Comparison of ENCODE assay signal across 18 cellular contexts in the genomic region with DNA sequence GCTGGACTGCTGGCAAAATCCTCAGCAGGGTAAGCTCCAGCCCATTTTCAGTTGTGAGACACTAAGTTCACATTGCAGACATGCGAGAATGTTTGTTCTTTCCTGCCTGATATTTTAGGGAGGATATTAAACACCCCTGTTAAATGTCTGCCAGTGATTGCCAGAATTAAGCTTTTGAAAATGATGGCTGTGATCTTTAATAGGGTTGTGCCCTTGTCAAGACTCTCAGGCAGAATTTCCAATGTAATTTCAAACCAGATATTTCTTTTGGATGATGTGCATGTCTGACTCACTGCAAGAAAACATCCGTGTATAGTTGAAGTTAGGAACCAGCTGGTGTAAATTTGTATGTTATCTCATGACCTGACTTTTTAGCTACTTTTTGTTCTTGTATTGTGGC.
DNase-seq lines count a peak whose midpoint lies in the region; TF ChIP-seq lines count a peak whose summit lies in the region.
"Had no signal": no experiment of that assay in that cellular context is flagged by ENCODE, and none has a peak within 500 bp of the region (broad histone marks: within the 10 kb centered on the region; RNA-seq: fewer than 3 reads in every experiment).

No MANE protein-coding gene starts in this region.

- intact Hi-C loops in MCF 10A (cut with micrococcal nuclease) (no loop called here), breast epithelium (cut with DNase I; ENCODE audit: low total_unique reads) (no loop called here), thyroid gland (cut with DNase I) (no loop called here)

- H3K4me3 Mint-ChIP-seq in MCF 10A (ENCODE audit: unreplicated experiment) (no peak overlapping the region), type B pancreatic cell (no peak overlapping the region)
- H3K4me3 Mint-ChIP-seq: CD4-positive, alpha-beta T cell had no signal

- no peaks in the 10 kb centered on the region for H3K9me3 Mint-ChIP-seq in MCF 10A (ENCODE audit: unreplicated experiment)
- H3K9me3 Mint-ChIP-seq in type B pancreatic cell, result no peaks in the 10 kb centered on the region
- H3K9me3 Mint-ChIP-seq: CD4-positive, alpha-beta T cell had no signal

- H3K4me1 Mint-ChIP-seq in MCF 10A (ENCODE audit: insufficient read depth, unreplicated experiment) (peaks cover 30% of the 10 kb centered on the region), type B pancreatic cell (ENCODE audit: unreplicated experiment) (no peaks in the 10 kb centered on the region)

- POLR2A ChIA-PET in MCF 10A (lab: Yijun Ruan, JAX), result no interaction called here

- H3K4me1 ChIP-seq in breast epithelium (no peaks in the 10 kb centered on the region), thyroid gland (no peaks in the 10 kb centered on the region)
- H3K4me1 ChIP-seq: BE2C had no signal

- H3K27ac Mint-ChIP-seq in MCF 10A (ENCODE audit: low read depth, unreplicated experiment) (no peak overlapping the region), type B pancreatic cell (no peak overlapping the region)
- H3K27ac Mint-ChIP-seq: CD4-positive, alpha-beta T cell had no signal

- 71 to 81% methylated on average over 2 of the region's 2 CpGs for WGBS in thyroid gland, 2 donors

- no peak for TF ChIP-seq POLR2A in breast epithelium (IDR thresholded peaks at IDR 0.05)
- no peak for TF ChIP-seq POLR2A in thyroid gland (IDR thresholded peaks at IDR 0.05)

- H3K27ac ChIP-seq in breast epithelium (no peak overlapping the region), thyroid gland (no peak overlapping the region)
- H3K27ac ChIP-seq: 22Rv1, RWPE1 had no signal

- H3K36me3 Mint-ChIP-seq in MCF 10A (ENCODE audit: insufficient read depth, unreplicated experiment) (no peaks in the 10 kb centered on the region), type B pancreatic cell (no peaks in the 10 kb centered on the region)

- H3K9me3 ChIP-seq in breast epithelium (no peaks in the 10 kb centered on the region), thyroid gland (no peaks in the 10 kb centered on the region)
- H3K9me3 ChIP-seq: BE2C had no signal

- no peaks in the 10 kb centered on the region for H3K27me3 ChIP-seq in breast epithelium
- H3K27me3 ChIP-seq in thyroid gland, result no peaks in the 10 kb centered on the region
- H3K27me3 ChIP-seq: BE2C had no signal

- DNase-seq in MCF 10A (ENCODE audit: unreplicated experiment) (peak; percentile 10), breast epithelium (ENCODE audit: low spot score in 2 of 2) (no peak), choroid plexus epithelial cell (ENCODE audit: low read depth) (peak; percentile 42), myocyte (ENCODE audit: low read depth) (peak; percentile 10), type B pancreatic cell (ENCODE audit: extremely low spot score, unreplicated experiment) (no peak), thyroid gland (no peak)
- DNase-seq in activated effector memory CD4-positive, alpha-beta T cell treated with anti-CD3 and anti-CD28 coated beads, Interleukin-2, amount 50 U/mL, for 16 hours, result no peak
- no peak for DNase-seq in stimulated activated naive CD4-positive, alpha-beta T cell treated with Interleukin-2 at 50 U/mL for 16 hours (lab: John Stamatoyannopoulos, UW)
- DNase-seq: BE2C; CD4-positive, alpha-beta T cell; DMS79; H7; NCI-H1105; NCI-H1694 treated with DMSO at 0.1 percent for 48 hours; NCI-H446 treated with DMSO at 0.1 percent for 48 hours; NCI-H748 treated with DMSO at 0.1 percent for 48 hours had no signal

- TF ChIP-seq CTCF in MCF 10A (IDR thresholded peaks at IDR 0.05; ENCODE audit: unreplicated experiment), result no peak
- no peak for TF ChIP-seq CTCF in breast epithelium (IDR thresholded peaks at IDR 0.05)
- TF ChIP-seq CTCF in choroid plexus epithelial cell (conservative IDR thresholded peaks at IDR 0.05; ENCODE audit: low read depth, low read length), result no peak
- TF ChIP-seq CTCF in type B pancreatic cell (conservative IDR thresholded peaks at IDR 0.05), result no peak
- TF ChIP-seq CTCF in thyroid gland (IDR thresholded peaks at IDR 0.05), result no peak

- H3K27me3 Mint-ChIP-seq in MCF 10A (ENCODE audit: insufficient read depth, unreplicated experiment) (no peaks in the 10 kb centered on the region), type B pancreatic cell (no peaks in the 10 kb centered on the region)
- H3K27me3 Mint-ChIP-seq: CD4-positive, alpha-beta T cell had no signal

- H3K4me3 ChIP-seq in breast epithelium, result no peak overlapping the region
- H3K4me3 ChIP-seq in choroid plexus epithelial cell (ENCODE audit: low read depth, low read length), result no peak overlapping the region
- H3K4me3 ChIP-seq in thyroid gland (replicated peaks in 1 of 3), result no peak overlapping the region

- no TSS peak for BruUV-seq in MCF 10A (replicated peaks; lab: Mats Ljungman, UMichigan)

- CTCF ChIA-PET in MCF 10A (lab: Yijun Ruan, JAX), result interaction anchor here (0.6 kb wide), 1 partner anchor 826 kb away, joined by 3 read pairs; no protein-coding TSS in a partner anchor

- no peaks in the 10 kb centered on the region for H3K36me3 ChIP-seq in breast epithelium
- H3K36me3 ChIP-seq in thyroid gland, result no peaks in the 10 kb centered on the region
- H3K36me3 ChIP-seq: BE2C had no signal

Comparison
In these comparisons a context has a peak if more than half of its experiments do, and no peak if none do; other contexts are left out.
1. DNase-seq: peak in MCF 10A (single experiment), choroid plexus epithelial cell (single experiment) and myocyte (single experiment); none in breast epithelium (0 of 2), type B pancreatic cell (single experiment), activated effector memory CD4-positive, alpha-beta T cell treated with anti-CD3 and anti-CD28 coated beads, Interleukin-2, amount 50 U/mL, for 16 hours (single experiment), thyroid gland (0 of 2) and stimulated activated naive CD4-positive, alpha-beta T cell treated with Interleukin-2 at 50 U/mL for 16 hours (single experiment).